ENCODE assay signal across 10 cellular contexts in genomic region chr5:164809831-164810230, GRCh38.
DNase-seq lines count a peak whose midpoint lies in the region; ATAC-seq and TF ChIP-seq lines count a peak whose summit lies in the region.
"Had no signal": no experiment of that assay in that cellular context is flagged by ENCODE, and none has a peak within 500 bp of the region (broad histone marks: within the 10 kb centered on the region; RNA-seq: fewer than 3 reads in every experiment).

No MANE protein-coding gene starts in this region.

- peak overlapping the region; percentile 10 to 69 (median 30) for H3K27ac Mint-ChIP-seq in nephron
- H3K27ac Mint-ChIP-seq in activated CD8-positive, alpha-beta T cell treated with anti-CD3 and anti-CD28 coated beads, Interleukin-2, amount 10 ng/mL, durations not matched to agents 7 days and 5 days, result no peak overlapping the region

- POLR2A ChIA-PET in activated CD8-positive, alpha-beta T cell treated with anti-CD3 and anti-CD28 coated beads, Interleukin-2, amount 10 ng/mL, durations not matched to agents 7 days and 5 days (lab: Charles Lee), result no interaction called here

- no peaks in the 10 kb centered on the region for H3K36me3 Mint-ChIP-seq in nephron (ENCODE audit: low read depth)
- H3K36me3 Mint-ChIP-seq in activated CD8-positive, alpha-beta T cell treated with anti-CD3 and anti-CD28 coated beads, Interleukin-2, amount 10 ng/mL, durations not matched to agents 7 days and 5 days (ENCODE audit: low read depth), result no peaks in the 10 kb centered on the region

- H3K4me3 Mint-ChIP-seq in nephron, result no peak overlapping the region
- no peak overlapping the region for H3K4me3 Mint-ChIP-seq in activated CD8-positive, alpha-beta T cell treated with anti-CD3 and anti-CD28 coated beads, Interleukin-2, amount 10 ng/mL, durations not matched to agents 7 days and 5 days

- CTCF ChIA-PET in activated CD8-positive, alpha-beta T cell treated with anti-CD3 and anti-CD28 coated beads, Interleukin-2, amount 10 ng/mL, durations not matched to agents 7 days and 5 days (lab: Charles Lee), result no interaction called here

- no peak for DNase-seq in NCI-H1930 (lab: John Stamatoyannopoulos, UW)
- no peak for DNase-seq in D341Med (ENCODE audit: low spot score)
- DNase-seq in activated CD8-positive, alpha-beta T cell treated with anti-CD3 and anti-CD28 coated beads, Interleukin-2, amount 10 ng/mL, durations not matched to agents 7 days and 5 days, result no peak
- DNase-seq in stimulated activated CD4-positive, alpha-beta T cell treated with anti-CD3 and anti-CD28 coated beads, Interleukin-4, amount 100 ng/mL, for 1 hour, result no peak
- DNase-seq: hypothalamus, NCI-H774 had no signal

- no peak for TF ChIP-seq CTCF in nephron (IDR thresholded peaks at IDR 0.05; ENCODE audit: unreplicated experiment in 3 of 3)

- H3K9me3 Mint-ChIP-seq in nephron, result no peaks in the 10 kb centered on the region
- peaks cover 4% of the 10 kb centered on the region for H3K9me3 Mint-ChIP-seq in activated CD8-positive, alpha-beta T cell treated with anti-CD3 and anti-CD28 coated beads, Interleukin-2, amount 10 ng/mL, durations not matched to agents 7 days and 5 days (ENCODE audit: insufficient read depth)

- ATAC-seq in GM18907 (IDR thresholded peaks at IDR 0.05; ENCODE audit: unreplicated experiment) (peak; percentile 93), GM21786 (IDR thresholded peaks at IDR 0.05; ENCODE audit: unreplicated experiment) (peak; percentile 90), HG03342 (IDR thresholded peaks at IDR 0.05; ENCODE audit: unreplicated experiment) (peak; percentile 95)
- ATAC-seq in activated CD8-positive, alpha-beta T cell treated with anti-CD3 and anti-CD28 coated beads, Interleukin-2, amount 10 ng/mL, durations not matched to agents 7 days and 5 days, result no peak

- H3K27me3 Mint-ChIP-seq in nephron (ENCODE audit: low read depth), result no peaks in the 10 kb centered on the region
- H3K27me3 Mint-ChIP-seq in activated CD8-positive, alpha-beta T cell treated with anti-CD3 and anti-CD28 coated beads, Interleukin-2, amount 10 ng/mL, durations not matched to agents 7 days and 5 days (ENCODE audit: low read depth), result no peaks in the 10 kb centered on the region

- H3K4me1 Mint-ChIP-seq in nephron, result peaks cover 6% of the 10 kb centered on the region
- H3K4me1 Mint-ChIP-seq in activated CD8-positive, alpha-beta T cell treated with anti-CD3 and anti-CD28 coated beads, Interleukin-2, amount 10 ng/mL, durations not matched to agents 7 days and 5 days (ENCODE audit: low read depth), result no peaks in the 10 kb centered on the region
